Comparison of ENCODE assay signal across 18 cellular contexts in the genomic region with DNA sequence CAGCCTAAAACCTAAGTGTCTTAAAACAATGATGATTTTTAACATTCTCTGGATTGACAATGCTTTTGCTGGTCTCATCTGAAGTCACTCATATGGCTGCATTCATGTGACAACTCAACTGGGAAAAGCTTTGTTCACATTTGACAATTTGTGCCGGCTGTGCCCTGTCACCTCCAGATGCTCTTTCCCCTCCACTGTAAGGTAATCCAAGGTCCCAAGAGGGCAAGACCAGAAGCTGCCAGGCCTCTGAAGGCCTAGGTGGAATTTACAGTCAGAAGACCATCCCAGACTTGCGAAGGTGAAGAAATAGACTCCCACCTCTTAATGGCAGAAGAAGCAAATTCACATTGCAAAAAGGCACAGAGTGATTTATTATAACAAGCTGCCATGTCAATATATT. TPM values are rescaled to one million over a fixed set of nuclear protein-coding genes. Genes with fewer than 3 reads are reported as not detected.
DNase-seq lines count a peak whose midpoint lies in the region; ATAC-seq and TF ChIP-seq lines count a peak whose summit lies in the region.
"Had no signal": no experiment of that assay in that cellular context is flagged by ENCODE, and none has a peak within 500 bp of the region (broad histone marks: within the 10 kb centered on the region; RNA-seq: fewer than 3 reads in every experiment).

No MANE protein-coding gene starts in this region.

- H3K27ac Mint-ChIP-seq in nephron progenitor cell: peak overlapping the region; percentile 44
- H3K27ac Mint-ChIP-seq: B cell; CD4-positive, alpha-beta memory T cell; IgD-negative memory B cell had no signal

- H3K4me2 ChIP-seq in OCI-LY3 (ENCODE audit: low read length): peak overlapping the region; percentile 25; the same call in 1 of the 2 replicates

- ATAC-seq in HG03025 (IDR thresholded peaks at IDR 0.05; ENCODE audit: low FRiP score, unreplicated experiment): no peak
- ATAC-seq: GM12878 had no signal

- H3K36me3 Mint-ChIP-seq in nephron progenitor cell (ENCODE audit: low read depth): no peaks in the 10 kb centered on the region
- H3K36me3 Mint-ChIP-seq: CD4-positive, alpha-beta memory T cell; IgD-negative memory B cell had no signal

- intact Hi-C loops in left ventricle myocardium inferior (cut with micrococcal nuclease): no loop called here

- H3K4me3 Mint-ChIP-seq in nephron progenitor cell: no peak overlapping the region
- H3K4me3 Mint-ChIP-seq: B cell; CD4-positive, alpha-beta memory T cell; IgD-negative memory B cell had no signal

- H3K79me2 ChIP-seq in OCI-LY3 (ENCODE audit: low read length): no peaks in the 10 kb centered on the region

- H3K27me3 ChIP-seq in OCI-LY3 (ENCODE audit: low read depth, low read length) (no peaks in the 10 kb centered on the region), left ventricle myocardium inferior (ENCODE audit: low read depth) (no peaks in the 10 kb centered on the region)

- TF ChIP-seq CTCF in OCI-LY3 (IDR thresholded peaks at IDR 0.05; ENCODE audit: low read depth, low read length): no peak
- no peak for TF ChIP-seq CTCF in nephron progenitor cell (IDR thresholded peaks at IDR 0.05)
- no peak for TF ChIP-seq CTCF in left ventricle myocardium inferior (IDR thresholded peaks at IDR 0.05; ENCODE audit: borderline replicate concordance)

- no peaks in the 10 kb centered on the region for H3K9me3 Mint-ChIP-seq in nephron progenitor cell
- H3K9me3 Mint-ChIP-seq: CD4-positive, alpha-beta memory T cell; IgD-negative memory B cell had no signal

- H3K36me3 ChIP-seq in OCI-LY3 (replicated peaks; ENCODE audit: low read depth, low read length) (no peaks in the 10 kb centered on the region), left ventricle myocardium inferior (no peaks in the 10 kb centered on the region)

- H3K4me1 Mint-ChIP-seq in nephron progenitor cell: peaks cover 34% of the 10 kb centered on the region
- H3K4me1 Mint-ChIP-seq: B cell; CD4-positive, alpha-beta memory T cell; IgD-negative memory B cell had no signal

- H3K4me1 ChIP-seq in OCI-LY3 (ENCODE audit: low read length): peaks cover 56% of the 10 kb centered on the region
- no peaks in the 10 kb centered on the region for H3K4me1 ChIP-seq in left ventricle myocardium inferior

- H3K9ac ChIP-seq in OCI-LY3 (ENCODE audit: low read length): no peak overlapping the region

- no peaks in the 10 kb centered on the region for H3K9me3 ChIP-seq in OCI-LY3 (ENCODE audit: insufficient read depth, low read length)
- H3K9me3 ChIP-seq in left ventricle myocardium inferior (replicated peaks): no peaks in the 10 kb centered on the region

- DNase-seq in D341Med (ENCODE audit: low spot score): peak; percentile 48
- peak; percentile 80 for DNase-seq in NCI-H2171 treated with DMSO at 0.1 percent for 48 hours (lab: John Stamatoyannopoulos, UW)
- DNase-seq in nephron progenitor cell: no peak
- DNase-seq in DMS153 treated with DMSO at 0.1 percent for 48 hours (lab: John Stamatoyannopoulos, UW; ENCODE audit: unreplicated experiment): no peak
- no peak for DNase-seq in left ventricle myocardium inferior
- DNase-seq: ACHN; CD4-positive, alpha-beta memory T cell; COR-L47; DMS79; KG1 had no signal

- H3K4me3 ChIP-seq in OCI-LY3 (ENCODE audit: low read length) (no peak overlapping the region), left ventricle myocardium inferior (no peak overlapping the region)
- H3K4me3 ChIP-seq: GM12878 had no signal

- H3K27ac ChIP-seq in OCI-LY3 (ENCODE audit: low read length): no peak overlapping the region
- no peak overlapping the region for H3K27ac ChIP-seq in left ventricle myocardium inferior (replicated peaks)
- H3K27ac ChIP-seq: C4-2B had no signal

- H2AFZ ChIP-seq in OCI-LY3 (ENCODE audit: low read depth, low read length): peak overlapping the region; percentile 17; the same call in 1 of the 2 replicates

- H3K27me3 Mint-ChIP-seq in nephron progenitor cell (ENCODE audit: low read depth, poor library complexity): peaks cover 6% of the 10 kb centered on the region
- H3K27me3 Mint-ChIP-seq: B cell had no signal

- H4K20me1 ChIP-seq in OCI-LY3 (ENCODE audit: insufficient read depth, low read length): no peaks in the 10 kb centered on the region

RNA-seq across cellular contexts. Expression of a gene that starts 54.3 kb away (rescaled TPM):
- total RNA-seq in left ventricle myocardium inferior: 4.0 TPM
- total RNA-seq: B cell; CD4-positive, alpha-beta memory T cell; G401; HT-29 had no signal

Comparison
In these comparisons a context has a peak if more than half of its experiments do, and no peak if none do; other contexts are left out.
1. DNase-seq: peak in D341Med (single experiment) and NCI-H2171 treated with DMSO at 0.1 percent for 48 hours (single experiment); none in nephron progenitor cell (single experiment), DMS153 treated with DMSO at 0.1 percent for 48 hours (single experiment) and left ventricle myocardium inferior (single experiment).